In the genomic region with DNA sequence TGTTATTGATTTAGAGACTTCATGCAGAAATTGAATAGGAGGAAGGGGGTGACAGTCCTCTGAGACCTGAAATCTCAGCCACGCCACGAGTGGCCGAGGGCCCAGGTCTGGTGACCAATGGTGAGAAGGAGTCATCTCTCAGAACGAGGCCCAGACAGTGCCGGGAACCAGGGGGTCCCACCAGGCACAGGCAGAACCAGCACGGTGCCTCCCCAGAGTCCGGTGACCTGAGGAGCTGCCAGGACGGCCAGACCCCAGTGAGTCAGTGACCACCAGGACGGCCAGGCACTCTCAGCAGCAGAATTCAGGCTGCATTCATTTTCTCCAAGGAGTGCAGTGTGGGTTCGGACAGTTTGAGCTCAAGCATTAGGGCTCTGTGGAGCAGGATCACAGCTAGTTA, we compare ENCODE assay signal across 15 cellular contexts. TPM values are rescaled to one million over a fixed set of nuclear protein-coding genes. Genes with fewer than 3 reads are reported as not detected.
DNase-seq lines count a peak whose midpoint lies in the region; ATAC-seq, FAIRE-seq and TF ChIP-seq lines count a peak whose summit lies in the region.
"Had no signal": no experiment of that assay in that cellular context is flagged by ENCODE, and none has a peak within 500 bp of the region (broad histone marks: within the 10 kb centered on the region; RNA-seq: fewer than 3 reads in every experiment).

No MANE protein-coding gene starts in this region.

- H2AFZ ChIP-seq in MM.1S (ENCODE audit: low read length) (peak overlapping the region; percentile 28; the same call in 1 of the 2 replicates), fibroblast of lung (ENCODE audit: low read length) (no peak overlapping the region)

- H3K4me1 ChIP-seq in MM.1S (ENCODE audit: low read length) (peaks cover 37% of the 10 kb centered on the region), fibroblast of lung (ENCODE audit: control insufficient read depth, extremely low read depth, insufficient read depth, low read length) (peaks cover 14% of the 10 kb centered on the region)
- H3K4me1 ChIP-seq: pancreas had no signal

- H3K27me3 ChIP-seq in MM.1S (replicated peaks; ENCODE audit: insufficient read depth, low read length) (peaks cover 31% of the 10 kb centered on the region), fibroblast of lung (ENCODE audit: control insufficient read depth, insufficient read depth, low read length) (peaks cover 15% of the 10 kb centered on the region)
- H3K27me3 ChIP-seq: pancreas had no signal

- FAIRE-seq in GM12891 (lab: Jason Lieb, UNC) (no peak), RCC 7860 (lab: Jason Lieb, UNC) (no peak)
- FAIRE-seq: pancreas, small intestine had no signal

- no peak overlapping the region for H3K27ac Mint-ChIP-seq in activated T-cell treated with anti-CD3 and anti-CD28 coated beads, Interleukin-2, amount 50 U/mL, for 24 hours

- H3K9ac ChIP-seq in MM.1S (ENCODE audit: low read length) (peak overlapping the region; percentile 58; the same call in 1 of the 2 replicates), fibroblast of lung (ENCODE audit: insufficient read depth, low read length) (no peak overlapping the region)
- H3K9ac ChIP-seq: SK-N-SH had no signal

- H3K4me3 ChIP-seq in MM.1S (ENCODE audit: low read length) (peak overlapping the region; percentile 4; the same call in 1 of the 2 replicates), fibroblast of lung (replicated peaks in 1 of 4; ENCODE audit: control extremely low read depth in 1 of 4, insufficient read depth in 1 of 4, low read depth in 3 of 4, low read length in 4 of 4) (no peak overlapping the region)
- H3K4me3 ChIP-seq: pancreas had no signal

- peak overlapping the region; percentile 62 for H3K4me2 ChIP-seq in MM.1S (ENCODE audit: low read depth, low read length)
- peak overlapping the region; percentile 41 for H3K4me2 ChIP-seq in fibroblast of lung (ENCODE audit: extremely low read depth, insufficient read depth, low read length)
- H3K4me2 ChIP-seq: SK-N-SH had no signal

- no peaks in the 10 kb centered on the region for H3K9me3 Mint-ChIP-seq in activated T-cell treated with anti-CD3 and anti-CD28 coated beads, Interleukin-2, amount 50 U/mL, for 24 hours
- H3K9me3 Mint-ChIP-seq in activated T-cell treated with anti-CD3 and anti-CD28 coated beads, Interleukin-2, amount 50 U/mL, for 4 hours, result no peaks in the 10 kb centered on the region

- no peak for DNase-seq in activated T-cell treated with anti-CD3 and anti-CD28 coated beads, Interleukin-2, amount 50 U/mL, for 24 hours
- no peak for DNase-seq in activated T-cell treated with anti-CD3 and anti-CD28 coated beads, Interleukin-2, amount 50 U/mL, for 4 hours
- DNase-seq in MM.1S, result no peak
- no peak for DNase-seq in fibroblast of lung (ENCODE audit: low read depth in 2 of 2)
- peak; percentile 6 for DNase-seq in retina
- DNase-seq in GM12891 (ENCODE audit: insufficient read length, low spot score), result no peak
- DNase-seq in HT-29 (ENCODE audit: low spot score), result no peak
- no peak for DNase-seq in RCC 7860 (ENCODE audit: low spot score)
- DNase-seq: NCI-H187 treated with DMSO at 0.1 percent for 48 hours; NCI-H524; pancreas; small intestine; stimulated activated naive CD4-positive, alpha-beta T cell treated with Interleukin-2 at 50 U/mL for 16 hours had no signal

- no peaks in the 10 kb centered on the region for H3K79me2 ChIP-seq in MM.1S (ENCODE audit: low read length)
- no peaks in the 10 kb centered on the region for H3K79me2 ChIP-seq in fibroblast of lung (ENCODE audit: control insufficient read depth, insufficient read depth, low read length)

- peak overlapping the region; percentile 93 for H3K27ac ChIP-seq in MM.1S (ENCODE audit: low read length)
- H3K27ac ChIP-seq in fibroblast of lung (ENCODE audit: insufficient read depth, low read length), result peak overlapping the region; percentile 10
- H3K27ac ChIP-seq: pancreas had no signal

- H3K36me3 ChIP-seq in MM.1S (replicated peaks; ENCODE audit: insufficient read depth, low read length) (no peaks in the 10 kb centered on the region), fibroblast of lung (ENCODE audit: control insufficient read depth, insufficient read depth, low read length) (no peaks in the 10 kb centered on the region)
- H3K36me3 ChIP-seq: pancreas had no signal

- no peak for ATAC-seq in activated T-cell treated with anti-CD3 and anti-CD28 coated beads, Interleukin-2, amount 50 U/mL, for 4 hours

- no peaks in the 10 kb centered on the region for H3K9me3 ChIP-seq in MM.1S (replicated peaks; ENCODE audit: insufficient read depth, low read length)
- H3K9me3 ChIP-seq in fibroblast of lung (ENCODE audit: control insufficient read depth, insufficient read depth, low read depth, low read length), result no peaks in the 10 kb centered on the region
- H3K9me3 ChIP-seq: pancreas, SK-N-SH had no signal

- peaks cover 40% of the 10 kb centered on the region for H3K4me1 Mint-ChIP-seq in activated T-cell treated with anti-CD3 and anti-CD28 coated beads, Interleukin-2, amount 50 U/mL, for 24 hours (ENCODE audit: low read depth)
- H3K4me1 Mint-ChIP-seq in activated T-cell treated with anti-CD3 and anti-CD28 coated beads, Interleukin-2, amount 50 U/mL, for 4 hours (ENCODE audit: low read depth), result peaks cover 16% of the 10 kb centered on the region

- TF ChIP-seq POLR2A in GM12891 (IDR thresholded peaks at IDR 0.05; ENCODE audit: low read depth, low read length), result no peak

- peaks cover 26% of the 10 kb centered on the region; the same call in 1 of the 2 replicates for H3F3A ChIP-seq in MM.1S (ENCODE audit: insufficient read depth, low read length)

- H4K20me1 ChIP-seq in MM.1S (ENCODE audit: insufficient read depth, low read length) (no peaks in the 10 kb centered on the region), fibroblast of lung (ENCODE audit: control insufficient read depth, extremely low read depth, insufficient read depth, low read length) (no peaks in the 10 kb centered on the region)

- no peaks in the 10 kb centered on the region for H3K9me2 ChIP-seq in MM.1S (replicated peaks; ENCODE audit: insufficient read depth, low read length)
- H3K9me2 ChIP-seq: SK-N-SH had no signal

- H3K27me3 Mint-ChIP-seq in activated T-cell treated with anti-CD3 and anti-CD28 coated beads, Interleukin-2, amount 50 U/mL, for 24 hours, result peaks cover 59% of the 10 kb centered on the region
- H3K27me3 Mint-ChIP-seq in activated T-cell treated with anti-CD3 and anti-CD28 coated beads, Interleukin-2, amount 50 U/mL, for 4 hours (ENCODE audit: low read depth), result peaks cover 60% of the 10 kb centered on the region

- TF ChIP-seq CTCF in MM.1S (IDR thresholded peaks at IDR 0.05; ENCODE audit: low read length) (no peak), fibroblast of lung (conservative IDR thresholded peaks at IDR 0.05 in 1 of 2, IDR thresholded peaks at IDR 0.05 in 1 of 2; ENCODE audit: low read depth in 1 of 2, low read length in 2 of 2) (no peak)

- H3K4me3 Mint-ChIP-seq in activated T-cell treated with anti-CD3 and anti-CD28 coated beads, Interleukin-2, amount 50 U/mL, for 24 hours, result peak overlapping the region; percentile 36
- H3K4me3 Mint-ChIP-seq in activated T-cell treated with anti-CD3 and anti-CD28 coated beads, Interleukin-2, amount 50 U/mL, for 4 hours, result no peak overlapping the region

- no peaks in the 10 kb centered on the region for H3K36me3 Mint-ChIP-seq in activated T-cell treated with anti-CD3 and anti-CD28 coated beads, Interleukin-2, amount 50 U/mL, for 24 hours (ENCODE audit: low read depth)
- H3K36me3 Mint-ChIP-seq in activated T-cell treated with anti-CD3 and anti-CD28 coated beads, Interleukin-2, amount 50 U/mL, for 4 hours (ENCODE audit: insufficient read depth), result no peaks in the 10 kb centered on the region

TF ChIP-seq in GM12891, 5 proteins besides CTCF, POLR2A, EP300 and RAD21:
- TF ChIP-seq SPI1 (IDR thresholded peaks at IDR 0.05; ENCODE audit: low read depth, low read length), result no peak
- no peak for TF ChIP-seq PAX5 (IDR thresholded peaks at IDR 0.05; ENCODE audit: insufficient read depth, low read length, severe bottlenecking)
- no peak for TF ChIP-seq POU2F2 (IDR thresholded peaks at IDR 0.05; ENCODE audit: low read depth, low read length)
- TF ChIP-seq TAF1 (IDR thresholded peaks at IDR 0.05; ENCODE audit: low read depth, low read length), result no peak
- no peak for TF ChIP-seq POLR2AphosphoS5 (IDR thresholded peaks at IDR 0.05; ENCODE audit: low read depth, low read length)

RNA-seq across cellular contexts. Expression of a gene that starts 43.8 kb away (rescaled TPM):
- total RNA-seq in activated T-cell treated with anti-CD3 and anti-CD28 coated beads, Interleukin-2, amount 50 U/mL, for 4 hours, result under 1 TPM; 0.54 to 0.94 (median 0.58) TPM
- total RNA-seq in fibroblast of lung, result under 0.01 and 0.26 TPM in 2 replicates
- 0.29 TPM in 1 of 2 replicates, not detected in the other for polyA plus RNA-seq in fibroblast of lung
- 1.4 TPM in 1 of 2 replicates, not detected in the other for polyA plus RNA-seq in fibroblast of lung (2012)
- polyA minus RNA-seq in fibroblast of lung (ENCODE audit: low replicate concordance), result 0.19 TPM in 1 of 2 replicates, not detected in the other
- polyA plus RNA-seq in GM12891 (2012; ENCODE audit: low read depth, missing spikeins), result 1.4 TPM
- 5.8 and 7.5 TPM in 2 replicates for total RNA-seq in HT-29 (2014; rRNA removed; shearing (Covaris generic))
- total RNA-seq: chondrocyte had no signal
- polyA plus RNA-seq: SK-N-SH had no signal
